ENCODE assay signal across 23 cellular contexts in the genomic region with DNA sequence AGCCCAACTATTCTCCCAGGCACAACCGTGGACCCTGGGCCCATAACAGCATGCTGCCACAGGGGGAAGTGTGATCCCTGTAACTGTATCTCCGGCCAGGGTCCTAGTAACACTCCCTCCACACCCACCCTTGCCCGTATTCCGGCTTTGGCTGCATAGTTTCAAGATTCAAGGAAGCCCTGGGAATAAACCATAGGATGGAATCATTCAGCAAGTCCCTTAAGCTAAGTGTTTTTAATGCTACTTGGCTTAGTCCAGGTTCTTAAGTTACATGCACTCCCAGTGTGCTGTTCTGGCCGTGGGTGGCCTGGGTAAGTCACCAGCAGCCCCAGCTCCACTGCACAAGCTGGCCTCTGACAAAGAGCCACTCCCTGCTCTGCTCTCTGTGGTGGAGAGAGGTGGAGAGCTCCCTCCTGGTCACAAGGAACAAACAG.
DNase-seq lines count a peak whose midpoint lies in the region; ATAC-seq and TF ChIP-seq lines count a peak whose summit lies in the region.
"Had no signal": no experiment of that assay in that cellular context is flagged by ENCODE, and none has a peak within 500 bp of the region (broad histone marks: within the 10 kb centered on the region; RNA-seq: fewer than 3 reads in every experiment).

No MANE protein-coding gene starts in this region.

- H3K4me1 Mint-ChIP-seq in nephron progenitor cell: peaks cover 51% of the 10 kb centered on the region

- TF ChIP-seq CTCF in hepatocyte (IDR thresholded peaks at IDR 0.05; ENCODE audit: poor library complexity) (no peak), nephron progenitor cell (IDR thresholded peaks at IDR 0.05) (no peak), upper lobe of right lung (IDR thresholded peaks at IDR 0.05) (no peak)

- CTCF ChIA-PET in HEK293T (lab: Yijun Ruan, JAX): no interaction called here

- H3K4me1 ChIP-seq in hepatocyte (ENCODE audit: insufficient read depth) (peaks cover 12% of the 10 kb centered on the region), upper lobe of right lung (no peaks in the 10 kb centered on the region)
- H3K4me1 ChIP-seq: HAP-1, suprapubic skin had no signal

- H3K4me3 Mint-ChIP-seq in nephron progenitor cell: peak overlapping the region; percentile 45
- H3K4me3 Mint-ChIP-seq: activated naive CD4-positive, alpha-beta T cell treated with anti-CD3 and anti-CD28 coated beads for 36 hours; activated T-cell treated with anti-CD3 and anti-CD28 coated beads, Interleukin-2, amount 50 U/mL, for 24 hours; CD4-positive, alpha-beta T cell had no signal

- no peak overlapping the region for H2AFZ ChIP-seq in hepatocyte

- H3K27ac ChIP-seq in hepatocyte (peak overlapping the region; percentile 52), upper lobe of right lung (no peak overlapping the region)
- H3K27ac ChIP-seq: dorsolateral prefrontal cortex, epithelial cell of prostate, KMS-11, suprapubic skin had no signal

- POLR2A ChIA-PET in HEK293T (lab: Yijun Ruan, JAX): no interaction called here

- no peaks in the 10 kb centered on the region for H3K9me3 Mint-ChIP-seq in nephron progenitor cell
- H3K9me3 Mint-ChIP-seq: activated T-cell treated with anti-CD3 and anti-CD28 coated beads, Interleukin-2, amount 50 U/mL, for 24 hours; CD4-positive, alpha-beta T cell had no signal

- no peak overlapping the region for H3K4me2 ChIP-seq in hepatocyte
- H3K4me2 ChIP-seq: KMS-11 had no signal

- H3K4me3 ChIP-seq in hepatocyte: no peak overlapping the region
- H3K4me3 ChIP-seq in upper lobe of right lung: no peak overlapping the region
- H3K4me3 ChIP-seq: dorsolateral prefrontal cortex, HAP-1, suprapubic skin had no signal

- no peaks in the 10 kb centered on the region for H4K20me1 ChIP-seq in hepatocyte (ENCODE audit: insufficient read depth, poor library complexity, severe bottlenecking)

- H3K9me2 ChIP-seq in hepatocyte (replicated peaks; ENCODE audit: insufficient read depth): no peaks in the 10 kb centered on the region

- H3K27me3 ChIP-seq in hepatocyte (no peaks in the 10 kb centered on the region), upper lobe of right lung (no peaks in the 10 kb centered on the region)
- H3K27me3 ChIP-seq: suprapubic skin had no signal

- DNase-seq in HEK293T (ENCODE audit: extremely low spot score) (peak; percentile 11), hepatocyte (ENCODE audit: low spot score) (peak; percentile 44), nephron progenitor cell (peak; percentile 40), upper lobe of right lung (no peak), NCI-H1105 (lab: John Stamatoyannopoulos, UW) (no peak), posterior vena cava (ENCODE audit: low spot score) (no peak)
- DNase-seq: activated CD4-positive, alpha-beta T cell treated with anti-CD3 and anti-CD28 coated beads for 1 hour; activated naive CD4-positive, alpha-beta T cell treated with anti-CD3 and anti-CD28 coated beads for 36 hours; activated T-cell treated with anti-CD3 and anti-CD28 coated beads, Interleukin-2, amount 50 U/mL, for 24 hours; amygdala; caudate nucleus; CD4-positive, alpha-beta T cell; DMS153; dorsolateral prefrontal cortex; midbrain; NCI-H2029 treated with DMSO at 0.1 percent for 48 hours; NCI-H510A treated with DMSO at 0.1 percent for 48 hours; NK-92 treated with Interleukin-12 subunit alpha and Interleukin-12 subunit beta, amount 100 ng/mL, for 24 hours had no signal

- no peaks in the 10 kb centered on the region for H3K27me3 Mint-ChIP-seq in nephron progenitor cell (ENCODE audit: low read depth, poor library complexity)
- H3K27me3 Mint-ChIP-seq: activated T-cell treated with anti-CD3 and anti-CD28 coated beads, Interleukin-2, amount 50 U/mL, for 24 hours; CD4-positive, alpha-beta T cell had no signal

- intact Hi-C loops in upper lobe of right lung (cut with DNase I) (no loop called here), posterior vena cava (cut with DNase I) (no loop called here)

- ATAC-seq in upper lobe of right lung (peak; percentile 88), GM18519 (IDR thresholded peaks at IDR 0.05; ENCODE audit: low FRiP score, unreplicated experiment) (no peak)

- no peaks in the 10 kb centered on the region for H3K36me3 Mint-ChIP-seq in nephron progenitor cell (ENCODE audit: low read depth)

- no peaks in the 10 kb centered on the region for H3K79me2 ChIP-seq in hepatocyte

- no peaks in the 10 kb centered on the region for H3K36me3 ChIP-seq in hepatocyte (replicated peaks; ENCODE audit: insufficient read depth, low read depth)
- H3K36me3 ChIP-seq in upper lobe of right lung: no peaks in the 10 kb centered on the region
- H3K36me3 ChIP-seq: HAP-1, suprapubic skin had no signal

- H3K27ac Mint-ChIP-seq in nephron progenitor cell: peak overlapping the region; percentile 86
- H3K27ac Mint-ChIP-seq: activated naive CD4-positive, alpha-beta T cell treated with anti-CD3 and anti-CD28 coated beads for 36 hours; activated T-cell treated with anti-CD3 and anti-CD28 coated beads, Interleukin-2, amount 50 U/mL, for 24 hours; CD4-positive, alpha-beta T cell had no signal

- H3K9me3 ChIP-seq in hepatocyte (ENCODE audit: low read depth) (no peaks in the 10 kb centered on the region), upper lobe of right lung (no peaks in the 10 kb centered on the region)
- H3K9me3 ChIP-seq: HAP-1, suprapubic skin had no signal

- 37% methylated on average over 5 of the region's 5 CpGs for WGBS in hepatocyte (ENCODE audit: low lambda C conversion rate, missing lambda C conversion rate)

TF ChIP-seq in HEK293T, 16 proteins besides CTCF, POLR2A, EP300 and RAD21:
- TF ChIP-seq FOXM1 (IDR thresholded peaks at IDR 0.05; ENCODE audit: borderline replicate concordance) (no peak), CTBP1 (IDR thresholded peaks at IDR 0.05; ENCODE audit: borderline replicate concordance) (no peak), NFRKB (IDR thresholded peaks at IDR 0.05) (no peak), TARDBP (IDR thresholded peaks at IDR 0.05) (no peak)

Comparison
In these comparisons a context has a peak if more than half of its experiments do, and no peak if none do; other contexts are left out.
1. DNase-seq: peak in HEK293T (single experiment), hepatocyte (single experiment) and nephron progenitor cell (single experiment); none in upper lobe of right lung (single experiment), NCI-H1105 (single experiment) and posterior vena cava (single experiment).